16 cellular contexts compared by ENCODE assay signal in genomic region chr2:171307560-171307959, GRCh38.
DNase-seq lines count a peak whose midpoint lies in the region; ATAC-seq, FAIRE-seq and TF ChIP-seq lines count a peak whose summit lies in the region.
"Had no signal": no experiment of that assay in that cellular context is flagged by ENCODE, and none has a peak within 500 bp of the region (broad histone marks: within the 10 kb centered on the region; RNA-seq: fewer than 3 reads in every experiment).

No MANE protein-coding gene starts in this region.

- H3K4me2 ChIP-seq in HepG2 (ENCODE audit: low read depth, low read length), result no peak overlapping the region

- no peak overlapping the region for H3K4me3 ChIP-seq in GM06990 (replicated peaks; ENCODE audit: low read depth, low read length)
- no peak overlapping the region for H3K4me3 ChIP-seq in HepG2 (replicated peaks in 1 of 3; ENCODE audit: insufficient read depth in 1 of 3, low read depth in 2 of 3, low read length in 3 of 3)
- H3K4me3 ChIP-seq: gastrocnemius medialis, pancreas had no signal

- H3K9ac ChIP-seq in HepG2 (ENCODE audit: insufficient read depth, low read depth, low read length), result no peak overlapping the region

- ATAC-seq in HG02884 (IDR thresholded peaks at IDR 0.05; ENCODE audit: unreplicated experiment), result peak; percentile 78
- peak; percentile 60 for ATAC-seq in HG03558 (IDR thresholded peaks at IDR 0.05; ENCODE audit: extremely low read depth, unreplicated experiment)
- no peak for ATAC-seq in HepG2
- no peak for ATAC-seq in GM19395 (IDR thresholded peaks at IDR 0.05; ENCODE audit: unreplicated experiment)
- ATAC-seq: activated CD8-positive, alpha-beta T cell treated with anti-CD3 and anti-CD28 coated beads for 36 hours; effector memory CD8-positive, alpha-beta T cell; gastrocnemius medialis; Panc1; pancreas had no signal

- in situ Hi-C loops in HepG2 (cut with HindIII; ENCODE audit: extremely low pct_ligation_motif_present, low pct_unique_long_range_greater_than_20kb), result no loop called here

- no peak overlapping the region for H2AFZ ChIP-seq in HepG2 (ENCODE audit: low read length)

- WGBS in HepG2 (ENCODE audit: low lambda C conversion rate), result 84% methylated on average over 4 of the region's 4 CpGs

- no peaks in the 10 kb centered on the region for H3K27me3 ChIP-seq in GM06990 (replicated peaks; ENCODE audit: control insufficient read depth, insufficient read depth, low read length)
- H3K27me3 ChIP-seq in HepG2 (ENCODE audit: control insufficient read depth in 1 of 2, insufficient read depth in 2 of 2, low read length in 2 of 2), result no peaks in the 10 kb centered on the region
- H3K27me3 ChIP-seq: gastrocnemius medialis, pancreas had no signal

- peaks cover 26% of the 10 kb centered on the region for H3K4me1 ChIP-seq in HepG2 (ENCODE audit: insufficient read depth, low read length)
- H3K4me1 ChIP-seq: gastrocnemius medialis, pancreas had no signal

- BruUV-seq in HepG2 (replicated peaks; lab: Mats Ljungman, UMichigan), result no TSS peak

- H3K9me3 ChIP-seq in HepG2 (ENCODE audit: low read length), result peaks cover 14% of the 10 kb centered on the region
- H3K9me3 ChIP-seq: gastrocnemius medialis, pancreas had no signal

- CTCF ChIA-PET in HepG2 (lab: Yijun Ruan, JAX; ENCODE audit: low intra/inter-chr PET ratio, low total read pairs), result no interaction called here

- POLR2A ChIA-PET in HepG2 (lab: Yijun Ruan, JAX), result no interaction called here

- intact Hi-C loops in HepG2 (cut with micrococcal nuclease; ENCODE audit: unreplicated experiment), result no loop called here

- no peak for TF ChIP-seq RAD21 in HepG2 (CRISPR knock-in tag; IDR thresholded peaks at IDR 0.05)

- H3K27ac ChIP-seq in HepG2 (ENCODE audit: extremely low read length, insufficient read depth, low read length), result no peak overlapping the region
- H3K27ac ChIP-seq: gastrocnemius medialis, pancreas had no signal

- no peaks in the 10 kb centered on the region for H3K79me2 ChIP-seq in HepG2 (ENCODE audit: insufficient read depth, low read length)

- no peak for TF ChIP-seq EP300 in HepG2 (IDR thresholded peaks at IDR 0.05; ENCODE audit: low read depth in 2 of 2, low read length in 2 of 2)
- TF ChIP-seq EP300 in HepG2 (CRISPR knock-in tag; IDR thresholded peaks at IDR 0.05; ENCODE audit: borderline replicate concordance), result no peak

- TF ChIP-seq CTCF in GM06990 (IDR thresholded peaks at IDR 0.05; ENCODE audit: insufficient read depth, low read length, poor library complexity, severe bottlenecking) (no peak), HepG2 (CRISPR knock-in tag; IDR thresholded peaks at IDR 0.05) (no peak)

- H3K36me3 ChIP-seq in GM06990 (ENCODE audit: control insufficient read depth, insufficient read depth, low read length) (no peaks in the 10 kb centered on the region), HepG2 (replicated peaks in 1 of 2; ENCODE audit: control insufficient read depth in 1 of 2, insufficient read depth in 2 of 2, low read length in 2 of 2) (no peaks in the 10 kb centered on the region)
- H3K36me3 ChIP-seq: gastrocnemius medialis, pancreas had no signal

- H4K20me1 ChIP-seq in HepG2 (ENCODE audit: insufficient read depth, low read length), result no peaks in the 10 kb centered on the region; the same call in 1 of the 2 replicates

- DNase-seq in GM06990 (ENCODE audit: extremely low read depth, insufficient read length) (peak; percentile 56), GM19239 (ENCODE audit: insufficient read length, low spot score) (peak; percentile 12), HepG2 (ENCODE audit: low spot score) (no peak), foreskin melanocyte (no peak), cortex of kidney (lab: John Stamatoyannopoulos, UW) (no peak)
- DNase-seq: activated CD8-positive, alpha-beta T cell treated with anti-CD3 and anti-CD28 coated beads for 36 hours; CD8-positive, alpha-beta memory T cell; effector memory CD8-positive, alpha-beta T cell; gastrocnemius medialis; NCI-H2171; pancreas; trophoblast cell had no signal

- FAIRE-seq in GM19239 (lab: Jason Lieb, UNC) (peak; percentile 63), HepG2 (lab: Jason Lieb, UNC) (no peak)

- TF ChIP-seq POLR2A in HepG2 (IDR thresholded peaks at IDR 0.05; ENCODE audit: insufficient read depth in 1 of 2, low read depth in 2 of 2, low read length in 2 of 2), result no peak

TF ChIP-seq in HepG2, 621 proteins besides CTCF, POLR2A, EP300 and RAD21 (continues in another document):
- TF ChIP-seq ZNF850 (CRISPR knock-in tag; conservative IDR thresholded peaks at IDR 0.05) (no peak), AKNA (CRISPR knock-in tag; IDR thresholded peaks at IDR 0.05; ENCODE audit: borderline replicate concordance) (no peak), ZNF598 (CRISPR knock-in tag; IDR thresholded peaks at IDR 0.05; ENCODE audit: borderline replicate concordance) (no peak), ZBTB4 (CRISPR knock-in tag; IDR thresholded peaks at IDR 0.05; ENCODE audit: borderline replicate concordance) (no peak), FIP1L1 (IDR thresholded peaks at IDR 0.05; ENCODE audit: borderline replicate concordance, insufficient read depth, low read depth, low read length) (no peak), ZNF280B (CRISPR knock-in tag; IDR thresholded peaks at IDR 0.05; ENCODE audit: borderline replicate concordance) (no peak), ZNF256 (CRISPR knock-in tag; conservative IDR thresholded peaks at IDR 0.05) (no peak), SP4 (CRISPR knock-in tag; IDR thresholded peaks at IDR 0.05) (no peak), BRCA1 (CRISPR knock-in tag; IDR thresholded peaks at IDR 0.05) (no peak), ZNF737 (CRISPR knock-in tag; IDR thresholded peaks at IDR 0.05; ENCODE audit: borderline replicate concordance) (no peak), SCMH1 (CRISPR knock-in tag; IDR thresholded peaks at IDR 0.05; ENCODE audit: borderline replicate concordance) (no peak)

Comparison
In these comparisons a context has a peak if more than half of its experiments do, and no peak if none do; other contexts are left out.
1. DNase-seq: peak in GM06990 (single experiment) and GM19239 (single experiment); none in HepG2 (single experiment), foreskin melanocyte (single experiment) and cortex of kidney (single experiment).
2. ATAC-seq: peak in HG02884 (single experiment) and HG03558 (single experiment); none in HepG2 (single experiment) and GM19395 (single experiment).